In the genomic region with DNA sequence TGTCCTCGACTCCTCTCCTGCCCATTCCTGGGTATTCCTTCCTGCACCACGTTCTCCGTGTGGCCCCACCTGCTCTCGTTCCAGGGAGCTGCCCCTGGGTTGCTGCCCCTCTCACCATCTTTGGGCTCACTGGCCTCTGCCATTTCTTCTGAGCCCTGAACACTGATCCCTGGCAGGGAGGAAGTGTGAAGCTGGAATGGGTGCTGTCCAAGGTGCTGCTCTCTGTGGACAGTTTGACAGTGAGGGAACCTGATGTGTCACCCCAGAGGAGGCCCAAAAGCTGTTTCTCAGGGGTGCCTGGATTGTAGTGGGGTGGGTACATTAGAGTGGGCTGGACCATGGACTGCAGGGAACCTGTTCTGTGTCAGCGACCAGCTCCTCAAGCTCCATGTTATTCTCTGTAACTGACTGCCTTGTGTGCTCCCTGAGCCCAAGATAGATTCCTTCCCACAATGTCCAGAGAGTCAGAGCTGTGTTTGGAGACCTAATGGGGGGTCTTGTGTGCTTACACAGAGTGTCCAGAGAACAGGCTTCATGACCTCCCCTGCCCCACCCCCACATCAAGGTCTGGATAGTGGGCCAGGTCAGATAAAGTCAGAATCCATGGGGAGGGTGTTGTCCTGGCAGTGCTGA, we compare ENCODE assay signal across 9 cellular contexts. TPM values are rescaled to one million over a fixed set of nuclear protein-coding genes. Genes with fewer than 3 reads are reported as not detected.
DNase-seq lines count a peak whose midpoint lies in the region; ATAC-seq and TF ChIP-seq lines count a peak whose summit lies in the region.
"Had no signal": no experiment of that assay in that cellular context is flagged by ENCODE, and none has a peak within 500 bp of the region (broad histone marks: within the 10 kb centered on the region; RNA-seq: fewer than 3 reads in every experiment).

No MANE protein-coding gene starts in this region.

- ATAC-seq in activated CD8-positive, alpha-beta T cell treated with anti-CD3 and anti-CD28 coated beads for 36 hours, result no peak
- ATAC-seq in left lobe of liver, result peak; percentile 66

- intact Hi-C loops in activated CD8-positive, alpha-beta T cell treated with anti-CD3 and anti-CD28 coated beads for 36 hours (cut with micrococcal nuclease), result no loop called here

- no peak overlapping the region for H3K4me3 Mint-ChIP-seq in activated CD8-positive, alpha-beta T cell treated with anti-CD3 and anti-CD28 coated beads for 36 hours
- H3K4me3 Mint-ChIP-seq: memory B cell had no signal

- CTCF ChIA-PET in activated CD8-positive, alpha-beta T cell treated with anti-CD3 and anti-CD28 coated beads for 36 hours (lab: Charles Lee), result interaction anchor here (1.0 to 1.3 kb wide), 3 partner anchors 35 to 151 kb away, joined by 3 to 4 read pairs (median 3); no protein-coding TSS in a partner anchor

- no peaks in the 10 kb centered on the region for H3K4me1 Mint-ChIP-seq in activated CD8-positive, alpha-beta T cell treated with anti-CD3 and anti-CD28 coated beads for 36 hours (ENCODE audit: low read depth)

- H3K9me3 Mint-ChIP-seq in activated CD8-positive, alpha-beta T cell treated with anti-CD3 and anti-CD28 coated beads for 36 hours, result no peaks in the 10 kb centered on the region
- H3K9me3 Mint-ChIP-seq: memory B cell had no signal

- no peak overlapping the region for H3K27ac Mint-ChIP-seq in activated CD8-positive, alpha-beta T cell treated with anti-CD3 and anti-CD28 coated beads for 36 hours
- H3K27ac Mint-ChIP-seq: memory B cell had no signal

- POLR2A ChIA-PET in activated CD8-positive, alpha-beta T cell treated with anti-CD3 and anti-CD28 coated beads for 36 hours (lab: Charles Lee), result no interaction called here

- no peak for TF ChIP-seq CTCF in activated CD8-positive, alpha-beta T cell treated with anti-CD3 and anti-CD28 coated beads for 36 hours (IDR thresholded peaks at IDR 0.05)

- peak; percentile 22 for DNase-seq in GM04504 (ENCODE audit: low read depth)
- peak; percentile 47 for DNase-seq in activated CD8-positive, alpha-beta T cell treated with anti-CD3 and anti-CD28 coated beads for 36 hours
- no peak for DNase-seq in left lobe of liver (ENCODE audit: low spot score)
- no peak for DNase-seq in effector CD4-positive, alpha-beta T cell
- no peak for DNase-seq in DMS153 treated with DMSO at 0.1 percent for 48 hours (lab: John Stamatoyannopoulos, UW; ENCODE audit: unreplicated experiment)
- no peak for DNase-seq in ureter (ENCODE audit: low spot score)
- no peak for DNase-seq in NCI-H510A treated with DMSO at 0.1 percent for 48 hours (lab: John Stamatoyannopoulos, UW)

- TF ChIP-seq EP300 in Ishikawa (IDR thresholded peaks at IDR 0.05; ENCODE audit: borderline replicate concordance), result no peak

- no peaks in the 10 kb centered on the region for H3K36me3 Mint-ChIP-seq in activated CD8-positive, alpha-beta T cell treated with anti-CD3 and anti-CD28 coated beads for 36 hours (ENCODE audit: low read depth)
- H3K36me3 Mint-ChIP-seq: memory B cell had no signal

- H3K27me3 Mint-ChIP-seq in activated CD8-positive, alpha-beta T cell treated with anti-CD3 and anti-CD28 coated beads for 36 hours, result peaks cover 23% of the 10 kb centered on the region

- TF ChIP-seq RAD21 in Ishikawa (IDR thresholded peaks at IDR 0.05; ENCODE audit: low read depth), result no peak

TF ChIP-seq in Ishikawa, 13 proteins besides CTCF, POLR2A, EP300 and RAD21:
- no peak for TF ChIP-seq EGR1 (IDR thresholded peaks at IDR 0.05)
- TF ChIP-seq, protein P1, sequence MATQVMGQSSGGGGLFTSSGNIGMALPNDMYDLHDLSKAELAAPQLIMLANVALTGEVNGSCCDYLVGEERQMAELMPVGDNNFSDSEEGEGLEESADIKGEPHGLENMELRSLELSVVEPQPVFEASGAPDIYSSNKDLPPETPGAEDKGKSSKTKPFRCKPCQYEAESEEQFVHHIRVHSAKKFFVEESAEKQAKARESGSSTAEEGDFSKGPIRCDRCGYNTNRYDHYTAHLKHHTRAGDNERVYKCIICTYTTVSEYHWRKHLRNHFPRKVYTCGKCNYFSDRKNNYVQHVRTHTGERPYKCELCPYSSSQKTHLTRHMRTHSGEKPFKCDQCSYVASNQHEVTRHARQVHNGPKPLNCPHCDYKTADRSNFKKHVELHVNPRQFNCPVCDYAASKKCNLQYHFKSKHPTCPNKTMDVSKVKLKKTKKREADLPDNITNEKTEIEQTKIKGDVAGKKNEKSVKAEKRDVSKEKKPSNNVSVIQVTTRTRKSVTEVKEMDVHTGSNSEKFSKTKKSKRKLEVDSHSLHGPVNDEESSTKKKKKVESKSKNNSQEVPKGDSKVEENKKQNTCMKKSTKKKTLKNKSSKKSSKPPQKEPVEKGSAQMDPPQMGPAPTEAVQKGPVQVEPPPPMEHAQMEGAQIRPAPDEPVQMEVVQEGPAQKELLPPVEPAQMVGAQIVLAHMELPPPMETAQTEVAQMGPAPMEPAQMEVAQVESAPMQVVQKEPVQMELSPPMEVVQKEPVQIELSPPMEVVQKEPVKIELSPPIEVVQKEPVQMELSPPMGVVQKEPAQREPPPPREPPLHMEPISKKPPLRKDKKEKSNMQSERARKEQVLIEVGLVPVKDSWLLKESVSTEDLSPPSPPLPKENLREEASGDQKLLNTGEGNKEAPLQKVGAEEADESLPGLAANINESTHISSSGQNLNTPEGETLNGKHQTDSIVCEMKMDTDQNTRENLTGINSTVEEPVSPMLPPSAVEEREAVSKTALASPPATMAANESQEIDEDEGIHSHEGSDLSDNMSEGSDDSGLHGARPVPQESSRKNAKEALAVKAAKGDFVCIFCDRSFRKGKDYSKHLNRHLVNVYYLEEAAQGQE (IDR thresholded peaks at IDR 0.05; ENCODE audit: low read depth), result peak; percentile 92

RNA-seq across cellular contexts. Expression of a gene that starts 7.2 kb away (rescaled TPM):
- not detected for total RNA-seq in activated CD8-positive, alpha-beta T cell treated with anti-CD3 and anti-CD28 coated beads for 36 hours
- total RNA-seq in left lobe of liver, result 0.33 TPM
- total RNA-seq in ureter, result not detected

Comparison
In these comparisons a context has a peak if more than half of its experiments do, and no peak if none do; other contexts are left out.
1. DNase-seq: peak in GM04504 (single experiment) and activated CD8-positive, alpha-beta T cell treated with anti-CD3 and anti-CD28 coated beads for 36 hours (single experiment); none in left lobe of liver (single experiment), effector CD4-positive, alpha-beta T cell (single experiment), DMS153 treated with DMSO at 0.1 percent for 48 hours (single experiment), ureter (single experiment) and NCI-H510A treated with DMSO at 0.1 percent for 48 hours (single experiment).